ENCODE assay signal across 8 cellular contexts in the genomic region with DNA sequence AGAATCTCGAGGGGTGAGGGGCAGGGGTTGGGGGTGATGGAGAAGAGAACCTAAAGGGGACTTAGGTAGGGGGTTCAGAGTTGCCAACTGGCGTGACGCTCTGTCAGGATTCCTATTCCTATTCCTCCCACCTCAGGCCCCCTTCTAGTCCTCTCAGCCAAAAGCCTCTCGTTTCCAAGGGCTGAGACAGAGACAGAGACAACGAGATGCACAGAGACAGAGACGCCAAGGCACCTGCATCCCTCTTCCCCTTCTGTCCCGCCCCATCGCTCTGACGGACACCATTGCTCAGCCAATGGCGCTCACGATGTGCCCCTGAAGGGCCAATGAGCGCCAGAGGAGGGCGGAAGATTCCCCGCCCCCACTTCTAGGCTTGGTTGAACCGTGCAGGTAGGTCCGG.
DNase-seq lines count a peak whose midpoint lies in the region; ATAC-seq and TF ChIP-seq lines count a peak whose summit lies in the region.
"Not testable (repeated sequence)": the region's sequence is repeated elsewhere in the genome, so short reads cannot be mapped to it uniquely, and the experiment has no call there.

No MANE protein-coding gene starts in this region.

- H3F3A ChIP-seq in SU-DHL-6 (ENCODE audit: insufficient read depth), result not testable (repeated sequence)

- H3K27ac Mint-ChIP-seq in CD4-positive, CD25-positive, alpha-beta regulatory T cell, result peak overlapping the region in 2 of 3 donors; percentile 32 to 91
- peak overlapping the region; percentile 79 for H3K27ac Mint-ChIP-seq in activated naive CD4-positive, alpha-beta T cell treated with anti-CD3 and anti-CD28 coated beads, Interleukin-2, amount 50 U/mL, for 24 hours
- H3K27ac Mint-ChIP-seq in neural crest cell (ENCODE audit: unreplicated experiment), result not testable (repeated sequence)

- H4K20me1 ChIP-seq in SU-DHL-6 (ENCODE audit: low read depth, low read length), result not testable (repeated sequence)

- not testable (repeated sequence) for H3K9me2 ChIP-seq in SU-DHL-6 (replicated peaks; ENCODE audit: insufficient read depth, low read length)

- H3K4me2 ChIP-seq in SU-DHL-6 (ENCODE audit: low read depth, low read length, poor library complexity, severe bottlenecking), result peak overlapping the region; percentile 38

- H3K36me3 Mint-ChIP-seq in CD4-positive, CD25-positive, alpha-beta regulatory T cell; activated naive CD4-positive, alpha-beta T cell treated with anti-CD3 and anti-CD28 coated beads, Interleukin-2, amount 50 U/mL, for 24 hours; neural crest cell (ENCODE audit: low read depth): not testable (repeated sequence)

- not testable (repeated sequence) for H3K27me3 ChIP-seq in CD4-positive, CD25-positive, alpha-beta regulatory T cell (ENCODE audit: control insufficient read depth, insufficient read depth, low read length); SU-DHL-6 (ENCODE audit: low read length)

- peak overlapping the region; percentile 53 for H3K4me3 ChIP-seq in CD4-positive, CD25-positive, alpha-beta regulatory T cell (ENCODE audit: low read depth, low read length)
- peak overlapping the region; percentile 47 for H3K4me3 ChIP-seq in SU-DHL-6 (ENCODE audit: insufficient read depth, low read length, poor library complexity, severe bottlenecking)

- peak; percentile 100 for ATAC-seq in CD4-positive, CD25-positive, alpha-beta regulatory T cell (ENCODE audit: low read depth in 2 of 2)
- ATAC-seq in HG03175 (IDR thresholded peaks at IDR 0.05; ENCODE audit: unreplicated experiment), result peak; percentile 99

- not testable (repeated sequence) for H3K36me3 ChIP-seq in CD4-positive, CD25-positive, alpha-beta regulatory T cell (ENCODE audit: control insufficient read depth, insufficient read depth, low read length); SU-DHL-6 (ENCODE audit: low read length)

- not testable (repeated sequence) for H3K9ac ChIP-seq in SU-DHL-6 (ENCODE audit: low read length)

- peak overlapping the region; percentile 70 to 94 (median 88) for H3K4me3 Mint-ChIP-seq in CD4-positive, CD25-positive, alpha-beta regulatory T cell
- peak overlapping the region; percentile 92 for H3K4me3 Mint-ChIP-seq in activated naive CD4-positive, alpha-beta T cell treated with anti-CD3 and anti-CD28 coated beads, Interleukin-2, amount 50 U/mL, for 24 hours
- H3K4me3 Mint-ChIP-seq in neural crest cell, result peak overlapping the region; percentile 84

- not testable (repeated sequence) for H3K79me2 ChIP-seq in SU-DHL-6 (ENCODE audit: insufficient read depth, low read length)

- H3K27me3 Mint-ChIP-seq in CD4-positive, CD25-positive, alpha-beta regulatory T cell; activated naive CD4-positive, alpha-beta T cell treated with anti-CD3 and anti-CD28 coated beads, Interleukin-2, amount 50 U/mL, for 24 hours; neural crest cell (ENCODE audit: low read depth): not testable (repeated sequence)

- TF ChIP-seq CTCF in GM20000 (IDR thresholded peaks at IDR 0.05; ENCODE audit: extremely low read depth, missing control alignments); SU-DHL-6 (IDR thresholded peaks at IDR 0.05; ENCODE audit: insufficient read depth, low read length, poor library complexity, severe bottlenecking); neural crest cell (conservative IDR thresholded peaks at IDR 0.05): not testable (repeated sequence)

- H3K4me1 ChIP-seq in CD4-positive, CD25-positive, alpha-beta regulatory T cell (ENCODE audit: control insufficient read depth, insufficient read depth, low read length, poor library complexity, severe bottlenecking), result not testable (repeated sequence)

- H3K9me3 Mint-ChIP-seq in CD4-positive, CD25-positive, alpha-beta regulatory T cell; activated naive CD4-positive, alpha-beta T cell treated with anti-CD3 and anti-CD28 coated beads, Interleukin-2, amount 50 U/mL, for 24 hours; neural crest cell: not testable (repeated sequence)

- not testable (repeated sequence) for H3K27ac ChIP-seq in CD4-positive, CD25-positive, alpha-beta regulatory T cell (ENCODE audit: insufficient read depth, low read length, poor library complexity, severe bottlenecking); SU-DHL-6 (ENCODE audit: low read depth, low read length)

- peak; percentile 77 to 84 (median 79) for DNase-seq in CD4-positive, CD25-positive, alpha-beta regulatory T cell
- DNase-seq in GM20000 (ENCODE audit: low spot score) (peak; percentile 62), germinal center (ENCODE audit: low spot score) (peak; percentile 50), neural crest cell (ENCODE audit: low read depth, low spot score) (peak; percentile 45)
- DNase-seq in stimulated activated CD8-positive, alpha-beta memory T cell treated with anti-CD3 and anti-CD28 coated beads, Interleukin-15, amount 100 ng/mL, for 48 hours (ENCODE audit: low read depth in 2 of 2), result peak; percentile 74 to 82

- H3K9me3 ChIP-seq in CD4-positive, CD25-positive, alpha-beta regulatory T cell (ENCODE audit: control insufficient read depth in 2 of 2, low read length in 2 of 2); SU-DHL-6 (ENCODE audit: insufficient read depth, low read length): not testable (repeated sequence)

- H2AFZ ChIP-seq in SU-DHL-6 (ENCODE audit: low read depth, low read length, severe bottlenecking), result not testable (repeated sequence)

- H3K4me1 Mint-ChIP-seq in CD4-positive, CD25-positive, alpha-beta regulatory T cell; neural crest cell: not testable (repeated sequence)
- H3K4me1 Mint-ChIP-seq in activated naive CD4-positive, alpha-beta T cell treated with anti-CD3 and anti-CD28 coated beads, Interleukin-2, amount 50 U/mL, for 24 hours, result peaks cover 14% of the 10 kb centered on the region
